In the genomic region with DNA sequence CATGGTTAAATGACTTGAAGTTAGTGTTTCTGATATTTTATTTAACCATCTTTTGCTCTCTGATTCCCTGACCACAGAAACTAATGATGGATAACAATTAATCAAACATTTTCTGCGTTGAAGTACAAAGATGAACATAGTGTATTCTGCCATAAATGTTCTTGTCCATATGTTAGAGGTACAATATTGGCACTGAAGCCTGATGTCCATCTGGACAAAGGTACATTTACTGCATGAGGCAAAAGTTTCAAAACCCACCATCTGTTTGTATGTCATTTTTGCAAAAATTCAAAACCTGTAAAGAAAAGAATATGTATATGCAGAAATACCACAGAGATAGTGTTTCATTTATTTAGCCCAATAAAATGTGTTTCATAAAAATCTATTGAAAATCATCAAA, we compare ENCODE assay signal across 16 cellular contexts.
A peak's percentile ranks its signal among the peaks of the same experiment; 100 is the strongest.
DNase-seq lines count a peak whose midpoint lies in the region.
"Had no signal": no experiment of that assay in that cellular context is flagged by ENCODE, and none has a peak within 500 bp of the region (broad histone marks: within the 10 kb centered on the region; RNA-seq: fewer than 3 reads in every experiment).

No MANE protein-coding gene starts in this region.

- DNase-seq in DMS 273 treated with DMSO at 0.1 percent for 48 hours (lab: John Stamatoyannopoulos, UW) (peak; percentile 16), NCI-H446 treated with DMSO at 0.1 percent for 48 hours (lab: John Stamatoyannopoulos, UW) (peak; percentile 41), cerebellum (ENCODE audit: low spot score) (peak; percentile 14), NAMALWA (ENCODE audit: low spot score) (no peak), AG20443 (ENCODE audit: low spot score) (no peak), HuH-7.5 (ENCODE audit: low spot score) (no peak), H4 (ENCODE audit: low spot score) (no peak)
- DNase-seq: 8988T; ACHN; AML-193; Caco-2; Calu3; CD4-positive, alpha-beta T cell; CD8-positive, alpha-beta T cell; DMS79 treated with DMSO at 0.1 percent for 48 hours; GDM1 had no signal

Comparison
In these comparisons a context has a peak if more than half of its experiments do, and no peak if none do; other contexts are left out.
1. DNase-seq: peak in DMS 273 treated with DMSO at 0.1 percent for 48 hours (single experiment), NCI-H446 treated with DMSO at 0.1 percent for 48 hours (single experiment) and cerebellum (single experiment); none in NAMALWA (single experiment), AG20443 (single experiment), HuH-7.5 (single experiment) and H4 (single experiment).